8 cellular contexts compared by ENCODE assay signal in genomic region chr6:99467509-99468106, GRCh38. TPM values are rescaled to one million over a fixed set of nuclear protein-coding genes. Genes with fewer than 3 reads are reported as not detected.
DNase-seq lines count a peak whose midpoint lies in the region; ATAC-seq and TF ChIP-seq lines count a peak whose summit lies in the region.

No MANE protein-coding gene starts in this region.

- no peaks in the 10 kb centered on the region for H3K27me3 Mint-ChIP-seq in GM23338 (ENCODE audit: insufficient read depth, low read depth, poor library complexity)

- no peaks in the 10 kb centered on the region for H3K9me3 ChIP-seq in neural cell (ENCODE audit: low read length)

- no peak overlapping the region for H3K9ac ChIP-seq in neural cell (ENCODE audit: low read length)

- H3K27ac Mint-ChIP-seq in GM23338, result no peak overlapping the region

- H3K9me2 ChIP-seq in GM23338 (ENCODE audit: insufficient read depth) (no peaks in the 10 kb centered on the region), neural cell (ENCODE audit: insufficient read depth, low read length) (no peaks in the 10 kb centered on the region)

- H4K20me1 ChIP-seq in GM23338 (replicated peaks; ENCODE audit: insufficient read depth), result no peaks in the 10 kb centered on the region
- no peaks in the 10 kb centered on the region for H4K20me1 ChIP-seq in neural cell (ENCODE audit: insufficient read depth)

- TF ChIP-seq CTCF in GM23338 (conservative IDR thresholded peaks at IDR 0.05; ENCODE audit: low read depth in 2 of 2), result peak; percentile 62 to 67
- peak; percentile 75 for TF ChIP-seq CTCF in neural cell (IDR thresholded peaks at IDR 0.05; ENCODE audit: poor library complexity, severe bottlenecking)
- TF ChIP-seq CTCF in omental fat pad (IDR thresholded peaks at IDR 0.05), result no peak

- DNase-seq in DMS114 treated with DMSO at 0.1 percent for 48 hours (lab: John Stamatoyannopoulos, UW; ENCODE audit: unreplicated experiment) (peak; percentile 32), GM23338 (ENCODE audit: low spot score) (peak; percentile 47), NCI-H748 treated with DMSO at 0.1 percent for 48 hours (lab: John Stamatoyannopoulos, UW) (peak; percentile 38), dedifferentiated amniotic fluid mesenchymal stem cell (ENCODE audit: extremely low spot score) (peak; percentile 23), foreskin melanocyte (no peak), GF-D8 (lab: John Stamatoyannopoulos, UW) (no peak), omental fat pad (ENCODE audit: low spot score) (no peak)

- H2AFZ ChIP-seq in GM23338 (no peak overlapping the region), neural cell (ENCODE audit: low read depth, low read length) (no peak overlapping the region)

- H3F3A ChIP-seq in GM23338 (replicated peaks; ENCODE audit: low read depth) (no peaks in the 10 kb centered on the region), neural cell (ENCODE audit: insufficient read depth, low read length, poor library complexity, severe bottlenecking) (no peaks in the 10 kb centered on the region)

- H3K4me1 ChIP-seq in GM23338 (ENCODE audit: insufficient read depth), result no peaks in the 10 kb centered on the region

- no peaks in the 10 kb centered on the region for H3K36me3 ChIP-seq in GM23338 (ENCODE audit: insufficient read depth)
- H3K36me3 ChIP-seq in neural cell (ENCODE audit: insufficient read depth, low read length), result no peaks in the 10 kb centered on the region

- H3K36me3 Mint-ChIP-seq in GM23338 (ENCODE audit: low read depth), result peaks cover 13% of the 10 kb centered on the region

- H3K79me2 ChIP-seq in GM23338 (replicated peaks; ENCODE audit: insufficient read depth) (no peaks in the 10 kb centered on the region), neural cell (replicated peaks; ENCODE audit: insufficient read depth, low read length) (no peaks in the 10 kb centered on the region)

- TF ChIP-seq RAD21 in neural cell (conservative IDR thresholded peaks at IDR 0.05), result peak; percentile 83

- no peaks in the 10 kb centered on the region for H3K9me3 Mint-ChIP-seq in GM23338

- no peak for ATAC-seq in GM23338
- ATAC-seq in omental fat pad (ENCODE audit: low FRiP score), result no peak

- H3K4me1 Mint-ChIP-seq in GM23338, result no peaks in the 10 kb centered on the region

- H3K27ac ChIP-seq in GM23338 (ENCODE audit: low read depth), result no peak overlapping the region
- H3K27ac ChIP-seq in neural cell (ENCODE audit: low read length), result no peak overlapping the region

- H3K4me3 Mint-ChIP-seq in GM23338, result no peak overlapping the region

- H3K27me3 ChIP-seq in GM23338 (ENCODE audit: insufficient read depth) (no peaks in the 10 kb centered on the region), neural cell (ENCODE audit: insufficient read depth, low read depth, low read length) (no peaks in the 10 kb centered on the region)

- H3K4me2 ChIP-seq in GM23338 (no peak overlapping the region), neural cell (ENCODE audit: low read length) (no peak overlapping the region)

- TF ChIP-seq EP300 in neural cell (conservative IDR thresholded peaks at IDR 0.05; ENCODE audit: poor library complexity, severe bottlenecking), result no peak

- H3K4me3 ChIP-seq in GM23338 (no peak overlapping the region), neural cell (ENCODE audit: low read length) (no peak overlapping the region)

TF ChIP-seq in GM23338, 12 proteins besides CTCF, POLR2A, EP300 and RAD21:
- no peak for TF ChIP-seq ZNF331 (CRISPR knock-in tag; IDR thresholded peaks at IDR 0.05; ENCODE audit: low read depth)
- no peak for TF ChIP-seq JUNB (IDR thresholded peaks at IDR 0.05; ENCODE audit: unreplicated experiment)
- TF ChIP-seq ZNF114 (CRISPR knock-in tag; IDR thresholded peaks at IDR 0.05), result no peak
- TF ChIP-seq POLR2AphosphoS5 (IDR thresholded peaks at IDR 0.05; ENCODE audit: low read depth), result no peak
- TF ChIP-seq REST (IDR thresholded peaks at IDR 0.05; ENCODE audit: unreplicated experiment), result no peak

TF ChIP-seq in neural cell, 6 proteins besides CTCF, POLR2A, EP300 and RAD21:
- peak; percentile 82 for TF ChIP-seq SMC3 (conservative IDR thresholded peaks at IDR 0.05; ENCODE audit: poor library complexity)
- no peak for TF ChIP-seq POLR2AphosphoS5 (IDR thresholded peaks at IDR 0.05)
- no peak for TF ChIP-seq EZH2 (IDR thresholded peaks at IDR 0.05; ENCODE audit: borderline replicate concordance, insufficient read depth, low read length, poor library complexity, severe bottlenecking)
- TF ChIP-seq MXI1 (conservative IDR thresholded peaks at IDR 0.05; ENCODE audit: poor library complexity, severe bottlenecking), result no peak
- TF ChIP-seq TAF1 (IDR thresholded peaks at IDR 0.05; ENCODE audit: low read depth), result no peak
- no peak for TF ChIP-seq REST (IDR thresholded peaks at IDR 0.05; ENCODE audit: borderline replicate concordance)

RNA-seq across cellular contexts. Expression of gene PNISR, which starts 42.5 kb away (rescaled TPM):
- total RNA-seq in GM23338 (2014; rRNA removed; shearing (Covaris generic)), result 124 and 135 TPM in 2 replicates
- polyA plus RNA-seq in GM23338 (2016; fragmentation: Nextera tagmentation; extraction: Ambion mirVana) (241 and 270 TPM in 2 replicates), neural cell (350 and 391 TPM in 2 replicates)
- 250 and 305 TPM in 2 replicates for polyA minus RNA-seq in neural cell
- total RNA-seq in omental fat pad, result 100 to 1,000 TPM in 2 of 4 donors, 10 to 100 TPM in 2; 94.9 to 186 (median 98.0) TPM

RNA-seq across cellular contexts. Expression of gene USP45, which starts 47.6 kb away (rescaled TPM):
- total RNA-seq in GM23338 (2014; rRNA removed; shearing (Covaris generic)), result 24.9 and 27.1 TPM in 2 replicates
- 14.9 and 18.2 TPM in 2 replicates for polyA plus RNA-seq in GM23338 (2016; fragmentation: Nextera tagmentation; extraction: Ambion mirVana)
- polyA plus RNA-seq in neural cell, result 5.7 and 6.2 TPM in 2 replicates
- polyA minus RNA-seq in neural cell, result 17.7 and 20.0 TPM in 2 replicates
- 10 to 100 TPM; 12.5 to 24.4 (median 16.8) TPM for total RNA-seq in omental fat pad

Comparison
In these comparisons a context has a peak if more than half of its experiments do, and no peak if none do; other contexts are left out.
1. DNase-seq: peak in DMS114 treated with DMSO at 0.1 percent for 48 hours (single experiment), GM23338 (single experiment), NCI-H748 treated with DMSO at 0.1 percent for 48 hours (single experiment) and dedifferentiated amniotic fluid mesenchymal stem cell (single experiment); none in foreskin melanocyte (single experiment), GF-D8 (single experiment) and omental fat pad (single experiment).
2. CTCF ChIP-seq: peak in GM23338 (2 of 2) and neural cell (single experiment); none in omental fat pad (0 of 3).